18 cellular contexts compared by ENCODE assay signal in the genomic region with DNA sequence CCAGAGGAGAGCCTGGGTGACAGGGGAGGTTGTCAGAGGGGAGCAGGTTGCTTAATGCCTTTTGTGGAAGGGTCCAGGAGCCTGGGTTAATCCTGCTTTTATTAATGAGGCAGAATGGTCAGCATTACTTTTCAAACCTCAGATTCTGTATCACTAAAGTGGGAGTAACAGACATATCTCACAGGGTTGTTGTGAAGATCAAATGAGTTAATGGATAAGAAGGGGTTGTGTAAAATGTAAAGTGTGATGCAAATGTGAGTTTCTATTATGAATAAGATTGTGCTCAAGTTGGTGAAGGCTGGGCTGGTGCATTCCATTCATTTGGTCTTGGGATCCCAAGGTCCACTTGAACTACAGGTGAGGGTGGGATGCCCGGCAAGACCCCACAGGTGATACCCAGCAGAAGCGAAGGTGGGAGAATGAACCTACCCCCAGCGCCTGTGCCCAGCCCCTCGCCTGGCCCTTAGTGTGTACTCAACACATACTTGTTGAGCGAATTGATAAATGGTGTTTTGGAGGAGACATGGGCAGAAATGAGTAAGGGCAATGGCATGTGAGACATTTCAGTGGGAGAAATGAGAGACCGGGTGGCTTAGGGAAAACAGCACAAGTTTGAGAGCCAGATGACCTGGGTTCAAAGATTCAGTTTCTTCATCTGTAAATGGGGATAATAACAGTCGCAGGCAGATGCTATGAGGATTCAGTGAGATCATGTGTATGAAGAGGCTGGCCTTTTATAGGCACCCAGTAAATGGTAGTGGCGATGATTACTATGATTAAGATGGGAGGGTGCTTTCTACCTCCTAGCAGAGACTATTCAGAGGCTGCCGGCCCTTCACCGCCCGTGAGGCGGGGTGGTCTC. TPM values are rescaled to one million over a fixed set of nuclear protein-coding genes. Genes with fewer than 3 reads are reported as not detected.
A peak's percentile ranks its signal among the peaks of the same experiment; 100 is the strongest.
DNase-seq lines count a peak whose midpoint lies in the region; ATAC-seq and TF ChIP-seq lines count a peak whose summit lies in the region.
"Had no signal": no experiment of that assay in that cellular context is flagged by ENCODE, and none has a peak within 500 bp of the region (broad histone marks: within the 10 kb centered on the region; RNA-seq: fewer than 3 reads in every experiment).

No MANE protein-coding gene starts in this region.

- 66% methylated on average over 12 of the region's 12 CpGs for WGBS in SK-N-SH (ENCODE audit: low lambda C conversion rate)

- no peaks in the 10 kb centered on the region for H3F3A ChIP-seq in SK-N-SH (replicated peaks; ENCODE audit: insufficient read depth)

- H3K36me3 ChIP-seq in SK-N-SH (replicated peaks in 1 of 2; ENCODE audit: control insufficient read depth in 1 of 2, insufficient read depth in 2 of 2, low read length in 1 of 2) = no peaks in the 10 kb centered on the region
- H3K36me3 ChIP-seq: heart right ventricle, neutrophil, thoracic aorta had no signal

- no peaks in the 10 kb centered on the region; the same call in 1 of the 2 replicates for H3K27me3 ChIP-seq in SK-N-SH (ENCODE audit: insufficient read depth)

- TF ChIP-seq CTCF in SK-N-SH (IDR thresholded peaks at IDR 0.05) (no peak), fibroblast of villous mesenchyme (IDR thresholded peaks at IDR 0.05; ENCODE audit: insufficient read depth, low read depth, low read length) (no peak), osteocyte (IDR thresholded peaks at IDR 0.05) (no peak)

- no peaks in the 10 kb centered on the region for H4K20me1 ChIP-seq in SK-N-SH (ENCODE audit: insufficient read depth)

- no peak overlapping the region for H3K27ac ChIP-seq in SK-N-SH (ENCODE audit: low read depth in 2 of 2, low read length in 1 of 2)
- H3K27ac ChIP-seq: heart right ventricle, HL-60, neutrophil, thoracic aorta, VCaP had no signal

- H2AFZ ChIP-seq in SK-N-SH (ENCODE audit: low read depth) = no peak overlapping the region

- no peaks in the 10 kb centered on the region for H3K79me2 ChIP-seq in SK-N-SH (ENCODE audit: insufficient read depth)

- H3K9me3 ChIP-seq in SK-N-SH = no peaks in the 10 kb centered on the region
- H3K9me3 ChIP-seq: heart right ventricle, neutrophil, thoracic aorta had no signal

- H3K9ac ChIP-seq in SK-N-SH = no peak overlapping the region

- no peak for ATAC-seq in GM18511 (IDR thresholded peaks at IDR 0.05; ENCODE audit: unreplicated experiment)
- no peak for ATAC-seq in GM21528 (IDR thresholded peaks at IDR 0.05; ENCODE audit: low FRiP score, unreplicated experiment)
- no peak for ATAC-seq in HG03521 (IDR thresholded peaks at IDR 0.05; ENCODE audit: unreplicated experiment)
- ATAC-seq: heart right ventricle, left ventricle myocardium superior had no signal

- H3K4me2 ChIP-seq in SK-N-SH = 0 out of 2 replicates have a peak overlapping the region, but pooled peaks have one; percentile 1

- peaks cover 0 to 11% of the 10 kb centered on the region in 2 experiments; a peak in 3 of 4 replicates for H3K4me1 ChIP-seq in SK-N-SH (ENCODE audit: control insufficient read depth in 1 of 2, insufficient read depth in 2 of 2, low read depth in 1 of 2, low read length in 1 of 2)

- H3K4me1 Mint-ChIP-seq in osteocyte (ENCODE audit: unreplicated experiment) = no peaks in the 10 kb centered on the region

- H3K9me3 Mint-ChIP-seq in osteocyte (ENCODE audit: unreplicated experiment) = no peaks in the 10 kb centered on the region
- H3K9me3 Mint-ChIP-seq: activated naive CD8-positive, alpha-beta T cell treated with anti-CD3 and anti-CD28 coated beads, Interleukin-2, amount 10 ng/mL, durations not matched to agents 7 days and 5 days had no signal

- no peak for TF ChIP-seq RAD21 in SK-N-SH (IDR thresholded peaks at IDR 0.05; ENCODE audit: low read length)

- TF ChIP-seq EP300 in SK-N-SH (IDR thresholded peaks at IDR 0.05; ENCODE audit: borderline replicate concordance in 1 of 2, low read depth in 1 of 2, low read length in 1 of 2) = no peak

- CTCF ChIA-PET in SK-N-SH (lab: Yijun Ruan, JAX) = no interaction called here

- H3K9me2 ChIP-seq in SK-N-SH = no peaks in the 10 kb centered on the region

- peak; percentile 37 for DNase-seq in NCI-H1436 (lab: John Stamatoyannopoulos, UW)
- DNase-seq in NCI-H1436 treated with DMSO at 0.1 percent for 48 hours (lab: John Stamatoyannopoulos, UW) = no peak
- no peak for DNase-seq in SK-N-SH
- peak; percentile 14 for DNase-seq in fibroblast of villous mesenchyme (ENCODE audit: low read depth)
- DNase-seq in osteocyte (ENCODE audit: extremely low spot score, unreplicated experiment) = no peak
- DNase-seq: activated CD8-positive, alpha-beta memory T cell treated with anti-CD3 and anti-CD28 coated beads, Interleukin-2, amount 50 U/mL, for 4 hours; activated naive CD8-positive, alpha-beta T cell treated with anti-CD3 and anti-CD28 coated beads, Interleukin-2, amount 10 ng/mL, durations not matched to agents 7 days and 5 days; heart right ventricle; left ventricle myocardium superior; NCI-H524 had no signal

- H3K4me3 Mint-ChIP-seq in osteocyte (ENCODE audit: unreplicated experiment) = no peak overlapping the region
- H3K4me3 Mint-ChIP-seq: activated naive CD8-positive, alpha-beta T cell treated with anti-CD3 and anti-CD28 coated beads, Interleukin-2, amount 10 ng/mL, durations not matched to agents 7 days and 5 days had no signal

- H3K4me3 ChIP-seq in SK-N-SH (ENCODE audit: low read depth in 2 of 2, low read length in 1 of 2) (no peak overlapping the region), fibroblast of villous mesenchyme (ENCODE audit: low read depth, low read length) (no peak overlapping the region)
- H3K4me3 ChIP-seq: heart right ventricle, thoracic aorta had no signal

- H3K27ac Mint-ChIP-seq in osteocyte (ENCODE audit: unreplicated experiment) = no peak overlapping the region
- H3K27ac Mint-ChIP-seq: activated naive CD8-positive, alpha-beta T cell treated with anti-CD3 and anti-CD28 coated beads, Interleukin-2, amount 10 ng/mL, durations not matched to agents 7 days and 5 days had no signal

- POLR2A ChIA-PET in SK-N-SH (lab: Yijun Ruan, JAX) = no interaction called here

- no peaks in the 10 kb centered on the region for H3K36me3 Mint-ChIP-seq in osteocyte (ENCODE audit: unreplicated experiment)
- H3K36me3 Mint-ChIP-seq: activated naive CD8-positive, alpha-beta T cell treated with anti-CD3 and anti-CD28 coated beads, Interleukin-2, amount 10 ng/mL, durations not matched to agents 7 days and 5 days had no signal

- H3K27me3 Mint-ChIP-seq in osteocyte (ENCODE audit: unreplicated experiment) = peaks cover 16% of the 10 kb centered on the region

TF ChIP-seq in SK-N-SH, 30 proteins besides CTCF, POLR2A, EP300 and RAD21 (continues in another document):
- TF ChIP-seq, protein P1, sequence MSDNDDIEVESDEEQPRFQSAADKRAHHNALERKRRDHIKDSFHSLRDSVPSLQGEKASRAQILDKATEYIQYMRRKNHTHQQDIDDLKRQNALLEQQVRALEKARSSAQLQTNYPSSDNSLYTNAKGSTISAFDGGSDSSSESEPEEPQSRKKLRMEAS (IDR thresholded peaks at IDR 0.05; ENCODE audit: low read depth) = no peak
- TF ChIP-seq NFIC (IDR thresholded peaks at IDR 0.05; ENCODE audit: borderline replicate concordance) (no peak), CHD2 (IDR thresholded peaks at IDR 0.05; ENCODE audit: low read length, partially characterized antibody) (no peak), JUND (IDR thresholded peaks at IDR 0.05) (peak; percentile 51; the same call in 1 of the 2 replicates), SMC3 (IDR thresholded peaks at IDR 0.05; ENCODE audit: low read depth, low read length) (no peak), FOXM1 (IDR thresholded peaks at IDR 0.05; ENCODE audit: low read depth) (no peak), GATA2 (CRISPR knock-in tag; IDR thresholded peaks at IDR 0.05) (no peak), TEAD4 (IDR thresholded peaks at IDR 0.05; ENCODE audit: borderline replicate concordance, insufficient read depth) (0 out of 2 replicates have a peak, but pooled peaks have one; percentile 35), PBX3 (IDR thresholded peaks at IDR 0.05) (peak; percentile 72), TCF12 (IDR thresholded peaks at IDR 0.05) (0 out of 2 replicates have a peak, but pooled peaks have one; percentile 10), FOSL2 (IDR thresholded peaks at IDR 0.05; ENCODE audit: borderline replicate concordance, low read depth) (peak; percentile 30; the same call in 1 of the 2 replicates)
- TF ChIP-seq, protein P2, sequence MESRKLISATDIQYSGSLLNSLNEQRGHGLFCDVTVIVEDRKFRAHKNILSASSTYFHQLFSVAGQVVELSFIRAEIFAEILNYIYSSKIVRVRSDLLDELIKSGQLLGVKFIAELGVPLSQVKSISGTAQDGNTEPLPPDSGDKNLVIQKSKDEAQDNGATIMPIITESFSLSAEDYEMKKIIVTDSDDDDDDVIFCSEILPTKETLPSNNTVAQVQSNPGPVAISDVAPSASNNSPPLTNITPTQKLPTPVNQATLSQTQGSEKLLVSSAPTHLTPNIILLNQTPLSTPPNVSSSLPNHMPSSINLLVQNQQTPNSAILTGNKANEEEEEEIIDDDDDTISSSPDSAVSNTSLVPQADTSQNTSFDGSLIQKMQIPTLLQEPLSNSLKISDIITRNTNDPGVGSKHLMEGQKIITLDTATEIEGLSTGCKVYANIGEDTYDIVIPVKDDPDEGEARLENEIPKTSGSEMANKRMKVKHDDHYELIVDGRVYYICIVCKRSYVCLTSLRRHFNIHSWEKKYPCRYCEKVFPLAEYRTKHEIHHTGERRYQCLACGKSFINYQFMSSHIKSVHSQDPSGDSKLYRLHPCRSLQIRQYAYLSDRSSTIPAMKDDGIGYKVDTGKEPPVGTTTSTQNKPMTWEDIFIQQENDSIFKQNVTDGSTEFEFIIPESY (IDR thresholded peaks at IDR 0.05; ENCODE audit: borderline replicate concordance, low read depth) = no peak

RNA-seq across cellular contexts. Expression of gene SLC26A9, which starts 6.2 kb away (rescaled TPM):
- not detected in 2 replicates for polyA plus RNA-seq in SK-N-SH (2012; rRNA removed)
- not detected in 2 replicates for polyA plus RNA-seq in SK-N-SH (2012; cell fraction: cytosol; rRNA removed)
- polyA plus RNA-seq in SK-N-SH (2012; cell fraction: nucleus; rRNA removed) = 0.02 TPM in 1 of 2 replicates, not detected in the other
- not detected in 2 replicates for total RNA-seq in fibroblast of villous mesenchyme
- total RNA-seq in osteocyte = not detected in 2 replicates
- total RNA-seq: activated naive CD8-positive, alpha-beta T cell treated with anti-CD3 and anti-CD28 coated beads, Interleukin-2, amount 10 ng/mL, durations not matched to agents 7 days and 5 days; SK-MEL-5 had no signal

Comparison
In these comparisons a context has a peak if more than half of its experiments do, and no peak if none do; other contexts are left out.
1. DNase-seq: peak in NCI-H1436 (single experiment) and fibroblast of villous mesenchyme (single experiment); none in NCI-H1436 treated with DMSO at 0.1 percent for 48 hours (single experiment), SK-N-SH (single experiment) and osteocyte (single experiment).